ENCODE assay signal across 16 cellular contexts in the genomic region with DNA sequence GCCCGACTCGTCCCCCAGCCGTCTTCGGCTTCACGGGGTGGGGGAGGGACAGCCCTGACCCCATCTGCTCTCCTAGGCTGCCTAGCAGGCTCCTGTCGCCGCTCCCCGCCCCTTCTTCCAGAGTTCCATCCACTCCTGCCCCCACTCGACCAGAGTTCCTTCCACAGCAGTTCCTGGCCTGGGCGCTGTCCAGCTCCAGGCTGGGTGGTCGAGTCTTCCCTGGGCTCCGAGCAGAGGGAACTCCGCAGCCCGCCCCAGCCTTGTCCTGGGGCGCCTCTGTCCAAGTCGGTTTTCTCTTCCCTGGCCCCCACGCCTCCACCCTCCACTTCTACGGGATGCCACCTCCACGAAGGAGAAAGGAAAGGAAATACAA. TPM values are rescaled to one million over a fixed set of nuclear protein-coding genes. Genes with fewer than 3 reads are reported as not detected.
A peak's percentile ranks its signal among the peaks of the same experiment; 100 is the strongest.
DNase-seq lines count a peak whose midpoint lies in the region; ATAC-seq and TF ChIP-seq lines count a peak whose summit lies in the region.
"Had no signal": no experiment of that assay in that cellular context is flagged by ENCODE, and none has a peak within 500 bp of the region (broad histone marks: within the 10 kb centered on the region; RNA-seq: fewer than 3 reads in every experiment).

No MANE protein-coding gene starts in this region.

- H3K4me1 Mint-ChIP-seq in progenitor cell of endocrine pancreas (ENCODE audit: low read depth): peaks cover 3% of the 10 kb centered on the region

- H3K9me3 Mint-ChIP-seq in progenitor cell of endocrine pancreas (ENCODE audit: low read depth): no peaks in the 10 kb centered on the region
- H3K9me3 Mint-ChIP-seq: activated B cell treated with CpG ODN at 0.5 μM for 24 hours; CD4-positive, alpha-beta T cell; dendritic cell treated with granulocyte-macrophage colony-stimulating factor and Interleukin-4, amounts not matched to agents 40 ng/mL and 50 ng/mL, for 4 days had no signal

- peaks cover 23% of the 10 kb centered on the region for H3K27me3 ChIP-seq in H7 (ENCODE audit: control insufficient read depth, insufficient read depth, low read length)
- H3K27me3 ChIP-seq in WERI-Rb-1 (ENCODE audit: insufficient read depth, low read depth, severe bottlenecking): no peaks in the 10 kb centered on the region

- peak overlapping the region; percentile 61 for H3K4me3 Mint-ChIP-seq in progenitor cell of endocrine pancreas (ENCODE audit: low read depth)
- H3K4me3 Mint-ChIP-seq: CD4-positive, alpha-beta T cell; dendritic cell treated with granulocyte-macrophage colony-stimulating factor and Interleukin-4, amounts not matched to agents 40 ng/mL and 50 ng/mL, for 4 days had no signal

- DNase-seq in H7 (peak; percentile 82), WERI-Rb-1 (peak; percentile 95), progenitor cell of endocrine pancreas (ENCODE audit: low spot score, unreplicated experiment) (no peak), CD1c-positive myeloid dendritic cell (ENCODE audit: extremely low spot score) (no peak), HuH-7.5 (ENCODE audit: low spot score) (no peak)
- DNase-seq: activated B cell treated with CpG ODN at 0.5 μM for 24 hours; activated CD8-positive, alpha-beta memory T cell treated with anti-CD3 and anti-CD28 coated beads, Interleukin-2, amount 50 U/mL, for 4 hours; CD4-positive, alpha-beta T cell; MM.1S; stimulated activated CD4-positive, alpha-beta T cell treated with anti-CD3 and anti-CD28 coated beads, Interleukin-4, amount 100 ng/mL, for 24 hours; stimulated activated naive CD4-positive, alpha-beta T cell had no signal

- H3K27ac Mint-ChIP-seq in progenitor cell of endocrine pancreas: peak overlapping the region; percentile 62
- H3K27ac Mint-ChIP-seq: activated B cell treated with CpG ODN at 0.5 μM for 24 hours; activated naive CD8-positive, alpha-beta T cell; CD4-positive, alpha-beta T cell; dendritic cell treated with granulocyte-macrophage colony-stimulating factor and Interleukin-4, amounts not matched to agents 40 ng/mL and 50 ng/mL, for 4 days had no signal

- no peaks in the 10 kb centered on the region for H3K36me3 Mint-ChIP-seq in progenitor cell of endocrine pancreas (ENCODE audit: insufficient read depth)
- H3K36me3 Mint-ChIP-seq: activated naive CD8-positive, alpha-beta T cell had no signal

- peaks cover 76% of the 10 kb centered on the region for H3K27me3 Mint-ChIP-seq in progenitor cell of endocrine pancreas

- 0 out of 2 replicates have a peak, but pooled peaks have one; percentile 10 for TF ChIP-seq CTCF in WERI-Rb-1 (IDR thresholded peaks at IDR 0.05; ENCODE audit: low read depth, low read length)
- TF ChIP-seq CTCF in progenitor cell of endocrine pancreas (IDR thresholded peaks at IDR 0.05; ENCODE audit: unreplicated experiment): no peak

- H3K27ac ChIP-seq in WERI-Rb-1: peak overlapping the region; percentile 74
- H3K27ac ChIP-seq: right atrium auricular region had no signal

- no peaks in the 10 kb centered on the region for H3K36me3 ChIP-seq in H7 (replicated peaks; ENCODE audit: control insufficient read depth, insufficient read depth, low read length)
- H3K36me3 ChIP-seq in WERI-Rb-1: no peaks in the 10 kb centered on the region
- H3K36me3 ChIP-seq: right atrium auricular region had no signal

- no peak for ATAC-seq in GM21528 (IDR thresholded peaks at IDR 0.05; ENCODE audit: low FRiP score, unreplicated experiment)

- H3K9me3 ChIP-seq in WERI-Rb-1 (ENCODE audit: severe bottlenecking) (no peaks in the 10 kb centered on the region), iPS-18c (ENCODE audit: control insufficient read depth, insufficient read depth, low read length) (no peaks in the 10 kb centered on the region)
- H3K9me3 ChIP-seq: right atrium auricular region had no signal

- H3K4me3 ChIP-seq in H7 (ENCODE audit: insufficient read depth, low read depth, low read length): peak overlapping the region; percentile 66
- H3K4me3 ChIP-seq in WERI-Rb-1 (ENCODE audit: low read depth, low read length): peak overlapping the region; percentile 23
- H3K4me3 ChIP-seq in iPS-18c (ENCODE audit: insufficient read depth, low read depth, low read length): peak overlapping the region; percentile 78

RNA-seq across cellular contexts. Expression of gene PYY, which starts 1.4 kb away (rescaled TPM):
- total RNA-seq in H7 (2014; rRNA removed; shearing (Covaris generic)): 0.67 and 1.8 TPM in 2 replicates
- 0.84 and 1.1 TPM in 2 replicates for total RNA-seq in progenitor cell of endocrine pancreas
- total RNA-seq: activated B cell treated with CpG ODN at 0.5 μM for 24 hours; CD4-positive, alpha-beta T cell; right atrium auricular region had no signal

RNA-seq across cellular contexts. Expression of gene PPY, which starts 10.1 kb away (rescaled TPM):
- total RNA-seq in H7 (2014; rRNA removed; shearing (Covaris generic)): not detected in 2 replicates
- total RNA-seq in progenitor cell of endocrine pancreas: 0.78 TPM in 1 of 2 replicates, not detected in the other
- total RNA-seq: activated B cell treated with CpG ODN at 0.5 μM for 24 hours; CD4-positive, alpha-beta T cell; right atrium auricular region had no signal

RNA-seq across cellular contexts. Expression of gene MPP2, which starts 45.0 kb away (rescaled TPM):
- total RNA-seq in H7 (2014; rRNA removed; shearing (Covaris generic)): 9.0 and 12.2 TPM in 2 replicates
- total RNA-seq in progenitor cell of endocrine pancreas: 5.4 and 6.4 TPM in 2 replicates
- total RNA-seq: activated B cell treated with CpG ODN at 0.5 μM for 24 hours had no signal

RNA-seq across cellular contexts. Expression of gene NAGS, which starts 52.1 kb away (rescaled TPM):
- 5.1 and 5.9 TPM in 2 replicates for total RNA-seq in H7 (2014; rRNA removed; shearing (Covaris generic))
- 0.69 and 0.89 TPM in 2 replicates for total RNA-seq in progenitor cell of endocrine pancreas

Comparison
In these comparisons a context has a peak if more than half of its experiments do, and no peak if none do; other contexts are left out.
1. DNase-seq: peak in H7 (single experiment) and WERI-Rb-1 (single experiment); none in progenitor cell of endocrine pancreas (single experiment), CD1c-positive myeloid dendritic cell (single experiment) and HuH-7.5 (single experiment).
2. H3K4me3 ChIP-seq: peak in every context shown above with its lines; median percentile 78 in iPS-18c; 66 in H7; 23 in WERI-Rb-1.